2 cellular contexts compared by ENCODE assay signal in genomic region chr9:92147854-92148184, GRCh38.
TF ChIP-seq lines count a peak whose summit lies in the region.

No MANE protein-coding gene starts in this region.

TF ChIP-seq in SK-N-SH, 30 proteins besides CTCF, POLR2A, EP300 and RAD21 (continued from another document):
- TF ChIP-seq REST (IDR thresholded peaks at IDR 0.05; ENCODE audit: low read depth, low read length) = no peak
- no peak for TF ChIP-seq MXI1 (IDR thresholded peaks at IDR 0.05; ENCODE audit: low read depth, low read length)
- no peak for TF ChIP-seq SIN3A (IDR thresholded peaks at IDR 0.05; ENCODE audit: borderline replicate concordance, low read depth, low read length)
- TF ChIP-seq TAF1 (IDR thresholded peaks at IDR 0.05; ENCODE audit: borderline replicate concordance, low read depth, low read length) = no peak
- TF ChIP-seq FOXM1 (IDR thresholded peaks at IDR 0.05; ENCODE audit: low read depth) = no peak
- TF ChIP-seq ELF1 (IDR thresholded peaks at IDR 0.05) = no peak
- TF ChIP-seq ZBTB33 (IDR thresholded peaks at IDR 0.05; ENCODE audit: borderline replicate concordance, low read depth) = no peak
- TF ChIP-seq YY1 (IDR thresholded peaks at IDR 0.05; ENCODE audit: low read depth) = no peak
- TF ChIP-seq MEF2A (IDR thresholded peaks at IDR 0.05; ENCODE audit: borderline replicate concordance, low read depth) = no peak
- no peak for TF ChIP-seq RFX5 (IDR thresholded peaks at IDR 0.05; ENCODE audit: low read length)
- TF ChIP-seq TEAD4 (IDR thresholded peaks at IDR 0.05; ENCODE audit: borderline replicate concordance, insufficient read depth) = no peak
- TF ChIP-seq USF2 (IDR thresholded peaks at IDR 0.05; ENCODE audit: borderline replicate concordance, low read depth, low read length) = no peak
- TF ChIP-seq IRF3 (IDR thresholded peaks at IDR 0.05; ENCODE audit: low read depth, low read length) = no peak
- no peak for TF ChIP-seq JUND (IDR thresholded peaks at IDR 0.05)
- TF ChIP-seq MAX (IDR thresholded peaks at IDR 0.05; ENCODE audit: low read depth) = no peak
- TF ChIP-seq NRF1 (IDR thresholded peaks at IDR 0.05; ENCODE audit: low read depth, low read length) = no peak
TF ChIP-seq in SK-N-SH: peak in this region for 0.

TF ChIP-seq in SK-N-SH treated with all-trans-retinoic acid at 6 μM for 48 hours, 23 proteins besides CTCF, POLR2A, EP300 and RAD21 (continued from another document):
- TF ChIP-seq PATZ1 (CRISPR knock-in tag; IDR thresholded peaks at IDR 0.05; ENCODE audit: borderline replicate concordance) (no peak), CREB5 (CRISPR knock-in tag; IDR thresholded peaks at IDR 0.05; ENCODE audit: low read depth) (no peak), ZFP30 (CRISPR knock-in tag; IDR thresholded peaks at IDR 0.05) (no peak)
